ENCODE assay signal across 21 cellular contexts in genomic region chr2:121273116-121273515, GRCh38. TPM values are rescaled to one million over a fixed set of nuclear protein-coding genes. Genes with fewer than 3 reads are reported as not detected.
"Had no signal": no experiment of that assay in that cellular context is flagged by ENCODE, and none has a peak within 500 bp of the region (broad histone marks: within the 10 kb centered on the region; RNA-seq: fewer than 3 reads in every experiment).

No MANE protein-coding gene starts in this region.

- H3K27ac Mint-ChIP-seq: natural killer cell had no signal

- DNase-seq: caudate nucleus; effector memory CD4-positive, alpha-beta T cell; gastrocnemius medialis; heart right ventricle; kidney; left cardiac atrium; left ventricle myocardium superior; mesenchymal stem cell; natural killer cell; stimulated activated CD4-positive, alpha-beta T cell treated with anti-CD3 and anti-CD28 coated beads, Interleukin-12 subunit alpha, Interleukin-12 subunit beta, amount 100 ng/mL, for 4 hours; stimulated activated naive CD4-positive, alpha-beta T cell treated with Interleukin-2 at 50 U/mL for 16 hours; thyroid gland had no signal

- H3K4me3 ChIP-seq: gastrocnemius medialis, heart right ventricle, lung, skin epidermis, suprapubic skin, thyroid gland had no signal

- ATAC-seq: gastrocnemius medialis, heart right ventricle, left cardiac atrium, left ventricle myocardium superior, natural killer cell, sciatic nerve had no signal

- H3K4me1 Mint-ChIP-seq: natural killer cell, neural crest cell had no signal

- H3K36me3 ChIP-seq: gastrocnemius medialis, heart right ventricle, suprapubic skin, thyroid gland had no signal

- H3K4me3 Mint-ChIP-seq: natural killer cell, neural crest cell had no signal

- H3K9me3 Mint-ChIP-seq: natural killer cell, neural crest cell had no signal

- H3K4me1 ChIP-seq: gastrocnemius medialis had no signal

- H3K9me3 ChIP-seq: gastrocnemius medialis, heart right ventricle, suprapubic skin, thyroid gland had no signal

- H3K27me3 ChIP-seq: gastrocnemius medialis, suprapubic skin, thyroid gland had no signal

- H3K27ac ChIP-seq: gastrocnemius medialis, heart right ventricle, skin epidermis, suprapubic skin had no signal

RNA-seq across cellular contexts. Expression of gene TFCP2L1, which starts 11.9 kb away (rescaled TPM):
- total RNA-seq: fibroblast of lung, myocyte, neural crest cell, osteocyte, pulmonary artery endothelial cell had no signal
- polyA plus RNA-seq: fibroblast of lung had no signal
